11 cellular contexts compared by ENCODE assay signal in genomic region chr10:70619271-70620019, GRCh38. TPM values are rescaled to one million over a fixed set of nuclear protein-coding genes. Genes with fewer than 3 reads are reported as not detected.
DNase-seq lines count a peak whose midpoint lies in the region; FAIRE-seq lines count a peak whose summit lies in the region.
"Had no signal": no experiment of that assay in that cellular context is flagged by ENCODE, and none has a peak within 500 bp of the region (broad histone marks: within the 10 kb centered on the region; RNA-seq: fewer than 3 reads in every experiment).

No MANE protein-coding gene starts in this region.

- peak overlapping the region; percentile 88 for H3K27ac Mint-ChIP-seq in activated naive CD8-positive, alpha-beta T cell
- H3K27ac Mint-ChIP-seq in activated naive CD8-positive, alpha-beta T cell treated with anti-CD3 and anti-CD28 coated beads for 36 hours = no peak overlapping the region
- H3K27ac Mint-ChIP-seq: activated naive CD4-positive, alpha-beta T cell treated with anti-CD3 and anti-CD28 coated beads, Interleukin-2, amount 50 U/mL, for 24 hours had no signal

- no peaks in the 10 kb centered on the region for H3K27me3 ChIP-seq in small intestine (ENCODE audit: control insufficient read depth in 2 of 2, insufficient read depth in 2 of 2, low read length in 2 of 2)
- H3K27me3 ChIP-seq: testis had no signal

- H3K36me3 ChIP-seq in small intestine (ENCODE audit: control insufficient read depth in 2 of 2, insufficient read depth in 2 of 2, low read length in 2 of 2) = no peaks in the 10 kb centered on the region

- no peaks in the 10 kb centered on the region for H3K27me3 Mint-ChIP-seq in activated naive CD8-positive, alpha-beta T cell
- H3K27me3 Mint-ChIP-seq in activated naive CD8-positive, alpha-beta T cell treated with anti-CD3 and anti-CD28 coated beads for 36 hours = peaks cover 4% of the 10 kb centered on the region
- H3K27me3 Mint-ChIP-seq: activated naive CD4-positive, alpha-beta T cell treated with anti-CD3 and anti-CD28 coated beads, Interleukin-2, amount 50 U/mL, for 24 hours had no signal

- no peaks in the 10 kb centered on the region for H3K36me3 Mint-ChIP-seq in activated naive CD8-positive, alpha-beta T cell
- no peaks in the 10 kb centered on the region for H3K36me3 Mint-ChIP-seq in activated naive CD8-positive, alpha-beta T cell treated with anti-CD3 and anti-CD28 coated beads for 36 hours

- H3K4me1 Mint-ChIP-seq in activated naive CD8-positive, alpha-beta T cell (ENCODE audit: low read depth) = peaks cover 33% of the 10 kb centered on the region
- H3K4me1 Mint-ChIP-seq in activated naive CD8-positive, alpha-beta T cell treated with anti-CD3 and anti-CD28 coated beads for 36 hours = peaks cover 23% of the 10 kb centered on the region

- H3K9me3 ChIP-seq in small intestine (ENCODE audit: control insufficient read depth, low read depth) = no peaks in the 10 kb centered on the region
- H3K9me3 ChIP-seq: testis had no signal

- peak; percentile 30 for FAIRE-seq in small intestine (lab: Jason Lieb, UNC)

- DNase-seq in activated naive CD8-positive, alpha-beta T cell treated with anti-CD3 and anti-CD28 coated beads for 36 hours = no peak
- DNase-seq in NCI-H146 treated with DMSO at 0.1 percent for 48 hours (lab: John Stamatoyannopoulos, UW; ENCODE audit: unreplicated experiment) (peak; percentile 4), dermis blood vessel endothelial cell (peak; percentile 36), small intestine (no peak), midbrain (lab: John Stamatoyannopoulos, UW) (no peak), NOMO-1 treated with dmso at 0.1 percent for 144 hours (lab: John Stamatoyannopoulos, UW; ENCODE audit: unreplicated experiment) (no peak)
- no peak for DNase-seq in activated T-cell treated with anti-CD3 and anti-CD28 coated beads, Interleukin-2, amount 50 U/mL, for 1 hour
- DNase-seq: NCI-H1105, testis had no signal

- no peak overlapping the region for H3K27ac ChIP-seq in small intestine (ENCODE audit: low read depth in 1 of 2, low read length in 1 of 2)
- H3K27ac ChIP-seq: testis had no signal

- H3K4me3 ChIP-seq in small intestine (ENCODE audit: low read depth in 1 of 2, low read length in 2 of 2) = no peak overlapping the region
- H3K4me3 ChIP-seq: testis had no signal

- H3K4me1 ChIP-seq in small intestine (ENCODE audit: control insufficient read depth in 2 of 2, insufficient read depth in 1 of 2, low read depth in 1 of 2, low read length in 1 of 2) = no peaks in the 10 kb centered on the region
- H3K4me1 ChIP-seq: testis had no signal

- no peak overlapping the region for H3K4me3 Mint-ChIP-seq in activated naive CD8-positive, alpha-beta T cell
- no peak overlapping the region for H3K4me3 Mint-ChIP-seq in activated naive CD8-positive, alpha-beta T cell treated with anti-CD3 and anti-CD28 coated beads for 36 hours
- H3K4me3 Mint-ChIP-seq: activated naive CD4-positive, alpha-beta T cell treated with anti-CD3 and anti-CD28 coated beads, Interleukin-2, amount 50 U/mL, for 24 hours had no signal

- peaks cover 5% of the 10 kb centered on the region for H3K9me3 Mint-ChIP-seq in activated naive CD8-positive, alpha-beta T cell (ENCODE audit: low read depth)
- H3K9me3 Mint-ChIP-seq in activated naive CD8-positive, alpha-beta T cell treated with anti-CD3 and anti-CD28 coated beads for 36 hours = peaks cover 12% of the 10 kb centered on the region

- 50 to 65% (median 64%) methylated on average over 4 of the region's 4 CpGs for WGBS in small intestine, 3 donors

RNA-seq across cellular contexts. Expression of gene PRF1, which starts 16.9 kb away (rescaled TPM):
- total RNA-seq in activated naive CD8-positive, alpha-beta T cell treated with anti-CD3 and anti-CD28 coated beads for 36 hours = 10 to 100 TPM; 44.7 to 46.9 TPM
- not detected in 2 replicates for total RNA-seq in dermis blood vessel endothelial cell
- polyA plus RNA-seq in small intestine = 1 to 10 TPM; 1.1 to 2.4 (median 2.0) TPM

RNA-seq across cellular contexts. Expression of gene ADAMTS14, which starts 52.9 kb away (rescaled TPM):
- total RNA-seq in activated naive CD8-positive, alpha-beta T cell treated with anti-CD3 and anti-CD28 coated beads for 36 hours = under 1 TPM; 0.06 to 0.10 TPM
- total RNA-seq in dermis blood vessel endothelial cell = under 0.01 and 0.05 TPM in 2 replicates
- polyA plus RNA-seq in small intestine = under 1 TPM; 0.45 to 0.81 (median 0.76) TPM

Comparison
In these comparisons a context has a peak if more than half of its experiments do, and no peak if none do; other contexts are left out.
1. DNase-seq: peak in NCI-H146 treated with DMSO at 0.1 percent for 48 hours (single experiment) and dermis blood vessel endothelial cell (single experiment); none in activated naive CD8-positive, alpha-beta T cell treated with anti-CD3 and anti-CD28 coated beads for 36 hours (single experiment), small intestine (single experiment), midbrain (single experiment), NOMO-1 treated with dmso at 0.1 percent for 144 hours (single experiment) and activated T-cell treated with anti-CD3 and anti-CD28 coated beads, Interleukin-2, amount 50 U/mL, for 1 hour (single experiment).
2. RNA of gene PRF1, which starts 16.9 kb away (total RNA-seq): 44.7 to 46.9 TPM in activated naive CD8-positive, alpha-beta T cell treated with anti-CD3 and anti-CD28 coated beads for 36 hours; not detected in dermis blood vessel endothelial cell; every median in the first group is over 10 times any median in the second.